Comparison of ENCODE assay signal across 17 cellular contexts in genomic region chr11:57207160-57207559, GRCh38. TPM values are rescaled to one million over a fixed set of nuclear protein-coding genes. Genes with fewer than 3 reads are reported as not detected.
DNase-seq lines count a peak whose midpoint lies in the region; ATAC-seq, FAIRE-seq and TF ChIP-seq lines count a peak whose summit lies in the region.
"Had no signal": no experiment of that assay in that cellular context is flagged by ENCODE, and none has a peak within 500 bp of the region (broad histone marks: within the 10 kb centered on the region; RNA-seq: fewer than 3 reads in every experiment).

No MANE protein-coding gene starts in this region.

- FAIRE-seq in HepG2 (lab: Jason Lieb, UNC), result no peak
- no peak for FAIRE-seq in GM19239 (lab: Jason Lieb, UNC)

- CTCF ChIA-PET in HepG2 (lab: Yijun Ruan, JAX; ENCODE audit: low intra/inter-chr PET ratio, low total read pairs), result no interaction called here

- TF ChIP-seq EP300 in HepG2 (IDR thresholded peaks at IDR 0.05; ENCODE audit: low read depth in 2 of 2, low read length in 2 of 2) (no peak), HepG2 (CRISPR knock-in tag; IDR thresholded peaks at IDR 0.05; ENCODE audit: borderline replicate concordance) (no peak)

- H3K4me2 ChIP-seq in HepG2 (ENCODE audit: low read depth, low read length) (no peak overlapping the region), neural progenitor cell (no peak overlapping the region)
- H3K4me2 ChIP-seq: BLaER1 treated with 17β-estradiol and CSF1 and Interleukin-3, amounts not matched to agents 10 nM and 100 nM had no signal

- H3K4me3 Mint-ChIP-seq in glutamatergic neuron (ENCODE audit: unreplicated experiment), result no peak overlapping the region
- no peak overlapping the region for H3K4me3 Mint-ChIP-seq in neural progenitor cell
- no peak overlapping the region for H3K4me3 Mint-ChIP-seq in activated CD4-positive, alpha-beta T cell treated with anti-CD3 and anti-CD28 coated beads, Interleukin-2, amount 10 ng/mL, durations not matched to agents 24 days and 14 days
- H3K4me3 Mint-ChIP-seq: CD4-positive, CD25-positive, alpha-beta regulatory T cell; IgD-negative memory B cell had no signal

- H3K27ac Mint-ChIP-seq in glutamatergic neuron (ENCODE audit: unreplicated experiment) (peak overlapping the region; percentile 57), neural progenitor cell (peak overlapping the region; percentile 67)
- H3K27ac Mint-ChIP-seq in activated CD4-positive, alpha-beta T cell treated with anti-CD3 and anti-CD28 coated beads, Interleukin-2, amount 10 ng/mL, durations not matched to agents 24 days and 14 days, result no peak overlapping the region
- H3K27ac Mint-ChIP-seq: CD4-positive, CD25-positive, alpha-beta regulatory T cell; IgD-negative memory B cell had no signal

- no peaks in the 10 kb centered on the region for H3K79me2 ChIP-seq in HepG2 (ENCODE audit: insufficient read depth, low read length)
- H3K79me2 ChIP-seq in neural progenitor cell (ENCODE audit: low read depth), result no peaks in the 10 kb centered on the region

- TF ChIP-seq RAD21 in liver (IDR thresholded peaks at IDR 0.05) (no peak), HepG2 (CRISPR knock-in tag; IDR thresholded peaks at IDR 0.05) (no peak)

- no peak overlapping the region for H3K4me3 ChIP-seq in liver (ENCODE audit: low read depth in 1 of 3, low read length in 3 of 3)
- H3K4me3 ChIP-seq in HepG2 (replicated peaks in 1 of 3; ENCODE audit: insufficient read depth in 1 of 3, low read depth in 2 of 3, low read length in 3 of 3), result no peak overlapping the region
- no peak overlapping the region for H3K4me3 ChIP-seq in neural progenitor cell
- H3K4me3 ChIP-seq: BLaER1 treated with 17β-estradiol and CSF1 and Interleukin-3, amounts not matched to agents 10 nM and 100 nM; GM23248 had no signal

- H3K4me1 ChIP-seq in liver (ENCODE audit: control insufficient read depth in 4 of 4, insufficient read depth in 4 of 4, low read length in 3 of 4) (peaks cover 0 to 2% (median 0%) of the 10 kb centered on the region in 4 donors), HepG2 (ENCODE audit: insufficient read depth, low read length) (no peaks in the 10 kb centered on the region), neural progenitor cell (peaks cover 48% of the 10 kb centered on the region)
- H3K4me1 ChIP-seq: BLaER1 treated with 17β-estradiol and CSF1 and Interleukin-3, amounts not matched to agents 10 nM and 100 nM had no signal

- H3K27me3 ChIP-seq in liver (ENCODE audit: control insufficient read depth in 4 of 4, insufficient read depth in 4 of 4, low read length in 3 of 4), result no peaks in the 10 kb centered on the region
- peaks cover under 1 to 23% of the 10 kb centered on the region in 2 experiments; a peak in 4 of 5 replicates for H3K27me3 ChIP-seq in HepG2 (ENCODE audit: control insufficient read depth in 1 of 2, insufficient read depth in 2 of 2, low read length in 2 of 2)
- H3K27me3 ChIP-seq in neural progenitor cell, result no peaks in the 10 kb centered on the region

- H3K9me3 Mint-ChIP-seq in glutamatergic neuron (ENCODE audit: unreplicated experiment) (peaks cover 16% of the 10 kb centered on the region), neural progenitor cell (peaks cover 2% of the 10 kb centered on the region)
- no peaks in the 10 kb centered on the region for H3K9me3 Mint-ChIP-seq in activated CD4-positive, alpha-beta T cell treated with anti-CD3 and anti-CD28 coated beads, Interleukin-2, amount 10 ng/mL, durations not matched to agents 24 days and 14 days

- H3K27ac ChIP-seq in liver (ENCODE audit: low read depth in 1 of 2, low read length in 2 of 2), result no peak overlapping the region
- H3K27ac ChIP-seq in HepG2 (ENCODE audit: extremely low read length, insufficient read depth, low read length), result no peak overlapping the region
- no peak overlapping the region for H3K27ac ChIP-seq in neural progenitor cell
- H3K27ac ChIP-seq: BLaER1 treated with 17β-estradiol and CSF1 and Interleukin-3, amounts not matched to agents 10 nM and 100 nM; GM23248 had no signal

- peaks cover 7% of the 10 kb centered on the region for H3K36me3 Mint-ChIP-seq in glutamatergic neuron (ENCODE audit: unreplicated experiment)
- H3K36me3 Mint-ChIP-seq in neural progenitor cell, result peaks cover 2% of the 10 kb centered on the region
- H3K36me3 Mint-ChIP-seq in activated CD4-positive, alpha-beta T cell treated with anti-CD3 and anti-CD28 coated beads, Interleukin-2, amount 10 ng/mL, durations not matched to agents 24 days and 14 days (ENCODE audit: low read depth), result no peaks in the 10 kb centered on the region
- H3K36me3 Mint-ChIP-seq: CD4-positive, CD25-positive, alpha-beta regulatory T cell; IgD-negative memory B cell had no signal

- no peak overlapping the region for H3K9ac ChIP-seq in liver (ENCODE audit: low read depth in 1 of 2, low read length in 2 of 2)
- no peak overlapping the region for H3K9ac ChIP-seq in HepG2 (ENCODE audit: insufficient read depth, low read depth, low read length)
- H3K9ac ChIP-seq in neural progenitor cell, result no peak overlapping the region
- H3K9ac ChIP-seq: BLaER1 treated with 17β-estradiol and CSF1 and Interleukin-3, amounts not matched to agents 10 nM and 100 nM; GM23248 had no signal

- H3K4me1 Mint-ChIP-seq in glutamatergic neuron (ENCODE audit: low read depth, unreplicated experiment) (peaks cover 40% of the 10 kb centered on the region), neural progenitor cell (peaks cover 42% of the 10 kb centered on the region)
- H3K4me1 Mint-ChIP-seq in activated CD4-positive, alpha-beta T cell treated with anti-CD3 and anti-CD28 coated beads, Interleukin-2, amount 10 ng/mL, durations not matched to agents 24 days and 14 days, result no peaks in the 10 kb centered on the region
- H3K4me1 Mint-ChIP-seq: CD4-positive, CD25-positive, alpha-beta regulatory T cell; IgD-negative memory B cell had no signal

- no peak overlapping the region for H2AFZ ChIP-seq in HepG2 (ENCODE audit: low read length)
- H2AFZ ChIP-seq in neural progenitor cell (replicated peaks), result no peak overlapping the region
- H2AFZ ChIP-seq: GM23248 had no signal

- DNase-seq in HepG2 (ENCODE audit: low spot score), result no peak
- DNase-seq in glutamatergic neuron, result no peak
- no peak for DNase-seq in neural progenitor cell (ENCODE audit: low spot score)
- DNase-seq in central memory CD4-positive, alpha-beta T cell, result no peak
- no peak for DNase-seq in GM19239 (ENCODE audit: insufficient read length, low spot score)
- DNase-seq in activated CD4-positive, alpha-beta T cell treated with anti-CD3 and anti-CD28 coated beads, Interleukin-2, amount 10 ng/mL, durations not matched to agents 24 days and 14 days, result no peak
- DNase-seq: ACHN; CD4-positive, CD25-positive, alpha-beta regulatory T cell; DMS53; GF-D8; GM23248; H7 had no signal

- WGBS in liver, result 74% methylated on average over 6 of the region's 6 CpGs
- WGBS in HepG2 (ENCODE audit: low lambda C conversion rate), result 10% methylated on average over 2 of the region's 6 CpGs

- TF ChIP-seq CTCF in liver (IDR thresholded peaks at IDR 0.05; ENCODE audit: low read depth, low read length, missing input control) (no peak), HepG2 (CRISPR knock-in tag; IDR thresholded peaks at IDR 0.05) (no peak), glutamatergic neuron (IDR thresholded peaks at IDR 0.05; ENCODE audit: partially characterized antibody, unreplicated experiment) (no peak), neural progenitor cell (IDR thresholded peaks at IDR 0.05) (no peak)

- peaks cover 5% of the 10 kb centered on the region for H3F3A ChIP-seq in neural progenitor cell (ENCODE audit: low read depth)

- H4K20me1 ChIP-seq in HepG2 (ENCODE audit: insufficient read depth, low read length) (no peaks in the 10 kb centered on the region), neural progenitor cell (ENCODE audit: low read depth) (no peaks in the 10 kb centered on the region)
- H4K20me1 ChIP-seq: BLaER1 treated with 17β-estradiol and CSF1 and Interleukin-3, amounts not matched to agents 10 nM and 100 nM had no signal

- H3K27me3 Mint-ChIP-seq in glutamatergic neuron (ENCODE audit: unreplicated experiment) (peaks cover 9% of the 10 kb centered on the region), neural progenitor cell (ENCODE audit: insufficient read depth, low read depth) (peaks cover 17% of the 10 kb centered on the region)
- peaks cover 5% of the 10 kb centered on the region for H3K27me3 Mint-ChIP-seq in activated CD4-positive, alpha-beta T cell treated with anti-CD3 and anti-CD28 coated beads, Interleukin-2, amount 10 ng/mL, durations not matched to agents 24 days and 14 days

- H3K36me3 ChIP-seq in liver (ENCODE audit: control insufficient read depth in 4 of 4, insufficient read depth in 3 of 4, low read depth in 1 of 4, low read length in 3 of 4) (peaks cover 0 to 1% (median 0%) of the 10 kb centered on the region in 4 donors), HepG2 (replicated peaks in 1 of 2; ENCODE audit: control insufficient read depth in 1 of 2, insufficient read depth in 2 of 2, low read length in 2 of 2) (no peaks in the 10 kb centered on the region), neural progenitor cell (no peaks in the 10 kb centered on the region)
- H3K36me3 ChIP-seq: BLaER1 treated with 17β-estradiol and CSF1 and Interleukin-3, amounts not matched to agents 10 nM and 100 nM had no signal

- no peak for TF ChIP-seq POLR2A in HepG2 (IDR thresholded peaks at IDR 0.05; ENCODE audit: insufficient read depth in 1 of 2, low read depth in 2 of 2, low read length in 2 of 2)

- H3K9me3 ChIP-seq in liver (ENCODE audit: control insufficient read depth in 4 of 4, low read length in 3 of 4), result no peaks in the 10 kb centered on the region
- no peaks in the 10 kb centered on the region for H3K9me3 ChIP-seq in HepG2 (ENCODE audit: low read length)
- no peaks in the 10 kb centered on the region for H3K9me3 ChIP-seq in neural progenitor cell (ENCODE audit: low read depth)
- H3K9me3 ChIP-seq: BLaER1 treated with 17β-estradiol and CSF1 and Interleukin-3, amounts not matched to agents 10 nM and 100 nM had no signal

- in situ Hi-C loops in HepG2 (cut with HindIII; ENCODE audit: extremely low pct_ligation_motif_present, low pct_unique_long_range_greater_than_20kb), result no loop called here

- POLR2A ChIA-PET in HepG2 (lab: Yijun Ruan, JAX), result no interaction called here

- intact Hi-C loops in HepG2 (cut with micrococcal nuclease; ENCODE audit: unreplicated experiment), result no loop called here
- intact Hi-C loops in activated CD4-positive, alpha-beta T cell treated with anti-CD3 and anti-CD28 coated beads, Interleukin-2, amount 10 ng/mL, durations not matched to agents 24 days and 14 days (cut with micrococcal nuclease), result no loop called here

- ATAC-seq in HepG2, result no peak

- BruUV-seq in HepG2 (replicated peaks; lab: Mats Ljungman, UMichigan), result no TSS peak

RNA-seq across cellular contexts. Expression of gene LRRC55, which starts 25.4 kb away (rescaled TPM):
- total RNA-seq in liver, result 1 to 10 TPM in 1 of 2 donors, under 1 TPM in 1; under 0.01 to 1.4 TPM
- 1 to 10 TPM in 1 of 2 donors, under 1 TPM in 1; 0.08 to 1.5 TPM for polyA plus RNA-seq in liver
- total RNA-seq in HepG2 (2016; rRNA removed; fragmentation: Illumina TruSeq; extraction: Trizol), result not detected in 2 replicates
- total RNA-seq in HepG2 (2016; cell fraction: cytosol; rRNA removed; fragmentation: Illumina TruSeq; extraction: Trizol; ENCODE audit: low read depth), result not detected in 2 replicates
- total RNA-seq in HepG2 (2016; cell fraction: insoluble cytoplasmic fraction; rRNA removed; fragmentation: Illumina TruSeq; extraction: Trizol), result not detected in 2 replicates
- total RNA-seq in HepG2 (2016; cell fraction: membrane; rRNA removed; fragmentation: Illumina TruSeq; extraction: Trizol), result not detected in 2 replicates
- total RNA-seq in HepG2 (2016; cell fraction: nucleus; rRNA removed; fragmentation: Illumina TruSeq; extraction: Trizol), result not detected in 2 replicates
- not detected in 2 replicates for polyA plus RNA-seq in HepG2 (2011; rRNA removed)
- polyA plus RNA-seq in HepG2 (2011; cell fraction: cytosol; rRNA removed), result not detected in 2 replicates
- not detected in 2 replicates for polyA plus RNA-seq in HepG2 (2011; cell fraction: nucleus; rRNA removed)
- polyA plus RNA-seq in HepG2 (2012), result not detected in 2 replicates
- polyA plus RNA-seq in HepG2 (2016; cell fraction: cytosol; fragmentation: Illumina TruSeq; extraction: Trizol; ENCODE audit: low read depth), result not detected in 2 replicates
- polyA plus RNA-seq in HepG2 (2016; cell fraction: insoluble cytoplasmic fraction; fragmentation: Illumina TruSeq; extraction: Trizol; ENCODE audit: low read depth), result not detected in 2 replicates
- polyA plus RNA-seq in HepG2 (2016; cell fraction: membrane; fragmentation: Illumina TruSeq; extraction: Trizol; ENCODE audit: low read depth), result not detected in 2 replicates
- polyA plus RNA-seq in HepG2 (2016; cell fraction: nucleus; fragmentation: Illumina TruSeq; extraction: Trizol; ENCODE audit: insufficient read depth, low read depth), result not detected in 2 replicates
- not detected in 2 replicates for polyA minus RNA-seq in HepG2 (2011; rRNA and poly(A)+ RNA removed; ENCODE audit: low replicate concordance)
- not detected in 2 replicates for polyA minus RNA-seq in HepG2 (2011; cell fraction: cytosol; rRNA and poly(A)+ RNA removed)
- not detected in 2 replicates for polyA minus RNA-seq in HepG2 (2011; cell fraction: nucleus; rRNA and poly(A)+ RNA removed)
- 29.0 TPM for total RNA-seq in glutamatergic neuron (ENCODE audit: unreplicated experiment)
- total RNA-seq in neural progenitor cell (ENCODE audit: low replicate concordance), result 1.4 and 2.2 TPM in 2 replicates
- not detected in 2 replicates for total RNA-seq in activated CD4-positive, alpha-beta T cell treated with anti-CD3 and anti-CD28 coated beads, Interleukin-2, amount 10 ng/mL, durations not matched to agents 24 days and 14 days
- total RNA-seq: A172; CD4-positive, CD25-positive, alpha-beta regulatory T cell; GM23248; HT-29 had no signal
- polyA plus RNA-seq: CD4-positive, CD25-positive, alpha-beta regulatory T cell; GM23248; IgD-negative memory B cell had no signal

RNA-seq across cellular contexts. Expression of gene APLNR, which starts 29.9 kb away (rescaled TPM):
- total RNA-seq in liver (10 to 100 TPM in 1 of 2 donors, 1 to 10 TPM in 1; 3.2 to 39.4 TPM), HepG2 (2016; rRNA removed; fragmentation: Illumina TruSeq; extraction: Trizol) (not detected in 2 replicates), glutamatergic neuron (ENCODE audit: unreplicated experiment) (0.37 TPM), neural progenitor cell (ENCODE audit: low replicate concordance) (1.6 and 1.8 TPM in 2 replicates)
- polyA plus RNA-seq in liver (1 to 10 TPM; 3.4 to 4.5 TPM), HepG2 (2011; rRNA removed) (not detected in 2 replicates)
- total RNA-seq in HepG2 (2016; cell fraction: cytosol; rRNA removed; fragmentation: Illumina TruSeq; extraction: Trizol; ENCODE audit: low read depth), result not detected in 2 replicates
- not detected in 2 replicates for total RNA-seq in HepG2 (2016; cell fraction: insoluble cytoplasmic fraction; rRNA removed; fragmentation: Illumina TruSeq; extraction: Trizol)
- total RNA-seq in HepG2 (2016; cell fraction: membrane; rRNA removed; fragmentation: Illumina TruSeq; extraction: Trizol), result not detected in 2 replicates
- total RNA-seq in HepG2 (2016; cell fraction: nucleus; rRNA removed; fragmentation: Illumina TruSeq; extraction: Trizol), result not detected in 2 replicates
- polyA plus RNA-seq in HepG2 (2011; cell fraction: cytosol; rRNA removed), result not detected in 2 replicates
- polyA plus RNA-seq in HepG2 (2011; cell fraction: nucleus; rRNA removed), result not detected in 2 replicates
- polyA plus RNA-seq in HepG2 (2012), result not detected in 2 replicates
- not detected in 2 replicates for polyA plus RNA-seq in HepG2 (2016; cell fraction: cytosol; fragmentation: Illumina TruSeq; extraction: Trizol; ENCODE audit: low read depth)
- polyA plus RNA-seq in HepG2 (2016; cell fraction: insoluble cytoplasmic fraction; fragmentation: Illumina TruSeq; extraction: Trizol; ENCODE audit: low read depth), result not detected in 2 replicates
- polyA plus RNA-seq in HepG2 (2016; cell fraction: membrane; fragmentation: Illumina TruSeq; extraction: Trizol; ENCODE audit: low read depth), result not detected in 2 replicates
- polyA plus RNA-seq in HepG2 (2016; cell fraction: nucleus; fragmentation: Illumina TruSeq; extraction: Trizol; ENCODE audit: insufficient read depth, low read depth), result not detected in 2 replicates
- 0.05 TPM in 1 of 2 replicates, not detected in the other for polyA minus RNA-seq in HepG2 (2011; rRNA and poly(A)+ RNA removed; ENCODE audit: low replicate concordance)
- not detected in 2 replicates for polyA minus RNA-seq in HepG2 (2011; cell fraction: cytosol; rRNA and poly(A)+ RNA removed)
- not detected in 2 replicates for polyA minus RNA-seq in HepG2 (2011; cell fraction: nucleus; rRNA and poly(A)+ RNA removed)
- total RNA-seq in activated CD4-positive, alpha-beta T cell treated with anti-CD3 and anti-CD28 coated beads, Interleukin-2, amount 10 ng/mL, durations not matched to agents 24 days and 14 days, result not detected in 2 replicates
- total RNA-seq: CD4-positive, CD25-positive, alpha-beta regulatory T cell; GM23248; HT-29 had no signal
- polyA plus RNA-seq: CD4-positive, CD25-positive, alpha-beta regulatory T cell; IgD-negative memory B cell had no signal
